ENCODE assay signal across 17 cellular contexts in genomic region chr2:120430501-120430830, GRCh38.
DNase-seq lines count a peak whose midpoint lies in the region; ATAC-seq and TF ChIP-seq lines count a peak whose summit lies in the region.
"Had no signal": no experiment of that assay in that cellular context is flagged by ENCODE, and none has a peak within 500 bp of the region (broad histone marks: within the 10 kb centered on the region; RNA-seq: fewer than 3 reads in every experiment).

No MANE protein-coding gene starts in this region.

- H3K27me3 Mint-ChIP-seq in mesothelial cell of epicardium (ENCODE audit: low read depth): peaks cover 59% of the 10 kb centered on the region

- H3K36me3 Mint-ChIP-seq in mesothelial cell of epicardium: no peaks in the 10 kb centered on the region

- ATAC-seq in heart right ventricle: no peak

- H3K9me3 ChIP-seq in heart right ventricle (no peaks in the 10 kb centered on the region), osteoblast (ENCODE audit: low read depth, low read length) (no peaks in the 10 kb centered on the region)
- H3K9me3 ChIP-seq: A549 had no signal

- peak; percentile 70 for DNase-seq in cardiac septum (ENCODE audit: low spot score)
- DNase-seq in heart right ventricle: no peak
- DNase-seq in ecto neural progenitor cell (ENCODE audit: low spot score): peak; percentile 45
- peak; percentile 86 for DNase-seq in osteoblast (ENCODE audit: insufficient read length, low spot score, missing footprints)
- no peak for DNase-seq in activated naive CD4-positive, alpha-beta T cell treated with Interleukin-2 at 50 U/mL for 16 hours
- DNase-seq in epidermal melanocyte (ENCODE audit: insufficient read length, low spot score): no peak
- no peak for DNase-seq in HuH-7 (ENCODE audit: low spot score)
- no peak for DNase-seq in mesothelial cell of epicardium (ENCODE audit: low spot score in 2 of 2, unreplicated experiment in 2 of 2)
- DNase-seq: HFFc6, MM.1S, NCI-H1092, NCI-H1436, NCI-H187 treated with DMSO at 0.1 percent for 48 hours, NCI-H524 treated with DMSO at 0.1 percent for 48 hours, Right ventricle myocardium superior had no signal

- no peaks in the 10 kb centered on the region for H3K4me1 Mint-ChIP-seq in mesothelial cell of epicardium
- H3K4me1 Mint-ChIP-seq: B cell had no signal

- intact Hi-C loops in cardiac septum (cut with DNase I) (no loop called here), heart right ventricle (cut with DNase I) (no loop called here)

- H3K36me3 ChIP-seq in heart right ventricle (no peaks in the 10 kb centered on the region), osteoblast (ENCODE audit: insufficient read depth, low read length) (no peaks in the 10 kb centered on the region)

- no peaks in the 10 kb centered on the region for H3K9me3 Mint-ChIP-seq in mesothelial cell of epicardium
- H3K9me3 Mint-ChIP-seq: HFFc6 had no signal

- H3K27ac ChIP-seq in heart right ventricle (no peak overlapping the region), osteoblast (ENCODE audit: low read depth, low read length) (no peak overlapping the region)
- H3K27ac ChIP-seq: A549 had no signal

- H3K4me3 Mint-ChIP-seq in mesothelial cell of epicardium: no peak overlapping the region
- H3K4me3 Mint-ChIP-seq: B cell, HFFc6 had no signal

- H3K4me1 ChIP-seq in heart right ventricle: no peaks in the 10 kb centered on the region
- no peaks in the 10 kb centered on the region for H3K4me1 ChIP-seq in osteoblast (ENCODE audit: insufficient read depth, low read length)
- H3K4me1 ChIP-seq: A549 had no signal

- no peak overlapping the region for H3K4me3 ChIP-seq in heart right ventricle
- H3K4me3 ChIP-seq in osteoblast (ENCODE audit: insufficient read depth, low read length): no peak overlapping the region
- H3K4me3 ChIP-seq: A549 had no signal

- 73 to 78% methylated on average over 5 of the region's 5 CpGs for WGBS in heart right ventricle, 2 donors

- peaks cover 0 to 34% (median 8%) of the 10 kb centered on the region in 7 donors for H3K27me3 ChIP-seq in heart right ventricle
- peaks cover 41% of the 10 kb centered on the region for H3K27me3 ChIP-seq in osteoblast (ENCODE audit: insufficient read depth, low read length)

- H3K27ac Mint-ChIP-seq in mesothelial cell of epicardium: no peak overlapping the region
- H3K27ac Mint-ChIP-seq: B cell, HFFc6 had no signal

- TF ChIP-seq CTCF in heart right ventricle (IDR thresholded peaks at IDR 0.05) (no peak), osteoblast (IDR thresholded peaks at IDR 0.05; ENCODE audit: extremely low read depth, low read depth, low read length) (no peak), mesothelial cell of epicardium (IDR thresholded peaks at IDR 0.05; ENCODE audit: unreplicated experiment) (no peak)

- H3K4me2 ChIP-seq in osteoblast (ENCODE audit: insufficient read depth, low read length): no peak overlapping the region
- H3K4me2 ChIP-seq: A549 had no signal

- no peaks in the 10 kb centered on the region for H3K79me2 ChIP-seq in osteoblast (ENCODE audit: insufficient read depth, low read length)

- H4K20me1 ChIP-seq in osteoblast (ENCODE audit: insufficient read depth, low read length): no peaks in the 10 kb centered on the region

- no peak overlapping the region for H2AFZ ChIP-seq in osteoblast (ENCODE audit: low read length)

Comparison
In these comparisons a context has a peak if more than half of its experiments do, and no peak if none do; other contexts are left out.
1. DNase-seq: peak in cardiac septum (single experiment), ecto neural progenitor cell (single experiment) and osteoblast (single experiment); none in heart right ventricle (0 of 2), activated naive CD4-positive, alpha-beta T cell treated with Interleukin-2 at 50 U/mL for 16 hours (single experiment), epidermal melanocyte (single experiment), HuH-7 (single experiment) and mesothelial cell of epicardium (0 of 2).